Comparison of ENCODE assay signal across 17 cellular contexts in genomic region chr16:27718136-27718766, GRCh38.
A peak's percentile ranks its signal among the peaks of the same experiment; 100 is the strongest.
DNase-seq lines count a peak whose midpoint lies in the region; ATAC-seq and TF ChIP-seq lines count a peak whose summit lies in the region.
"Had no signal": no experiment of that assay in that cellular context is flagged by ENCODE, and none has a peak within 500 bp of the region (broad histone marks: within the 10 kb centered on the region; RNA-seq: fewer than 3 reads in every experiment).

No MANE protein-coding gene starts in this region.

- H3K36me3 ChIP-seq in esophagus muscularis mucosa (peaks cover 0 to 25% (median 8%) of the 10 kb centered on the region in 4 donors), neuronal stem cell (replicated peaks in 1 of 2; ENCODE audit: control insufficient read depth in 2 of 2, insufficient read depth in 2 of 2, low read length in 2 of 2) (peaks cover 4 to 15% of the 10 kb centered on the region in 2 donors), aorta (ENCODE audit: control insufficient read depth in 1 of 2, insufficient read depth in 2 of 2, low read length in 1 of 2) (no peaks in the 10 kb centered on the region), esophagus squamous epithelium (peaks cover 0 to 11% (median 0%) of the 10 kb centered on the region in 3 donors)
- H3K36me3 ChIP-seq: cardiac muscle cell had no signal

- H3K9me3 ChIP-seq in esophagus muscularis mucosa (no peaks in the 10 kb centered on the region), neuronal stem cell (replicated peaks in 1 of 2; ENCODE audit: control insufficient read depth in 2 of 2, insufficient read depth in 1 of 2, low read depth in 1 of 2, low read length in 2 of 2) (no peaks in the 10 kb centered on the region), aorta (ENCODE audit: control insufficient read depth, low read length) (no peaks in the 10 kb centered on the region), esophagus squamous epithelium (no peaks in the 10 kb centered on the region)
- H3K9me3 ChIP-seq: neutrophil had no signal

- H3K27ac ChIP-seq in esophagus muscularis mucosa (replicated peaks in 1 of 4) = peak overlapping the region; percentile 20 to 65 (median 42)
- peak overlapping the region; percentile 9 for H3K27ac ChIP-seq in neuronal stem cell (replicated peaks; ENCODE audit: low read length)
- no peak overlapping the region for H3K27ac ChIP-seq in aorta (ENCODE audit: low read depth in 1 of 2, low read length in 2 of 2)
- H3K27ac ChIP-seq in esophagus squamous epithelium = peak overlapping the region in 1 of 4 donors; percentile 17
- H3K27ac ChIP-seq: cardiac muscle cell, neutrophil had no signal

- TF ChIP-seq CTCF in esophagus muscularis mucosa (IDR thresholded peaks at IDR 0.05) (no peak), esophagus squamous epithelium (IDR thresholded peaks at IDR 0.05) (no peak)

- H3K18ac ChIP-seq in neuronal stem cell (ENCODE audit: low read length) = peak overlapping the region; percentile 27

- DNase-seq in cardiac septum (ENCODE audit: low spot score) (peak; percentile 47), left cardiac atrium (no peak), esophagus muscularis mucosa (ENCODE audit: extremely low spot score) (no peak), neuronal stem cell (ENCODE audit: low spot score) (no peak), aorta (peak; percentile 15 to 45), HUDEP-2 (lab: John Stamatoyannopoulos, UW; ENCODE audit: unreplicated experiment in 76 of 76) (no peak), esophagus squamous epithelium (lab: John Stamatoyannopoulos, UW) (no peak), amniotic stem cell (lab: John Stamatoyannopoulos, UW) (no peak)
- DNase-seq: activated naive CD4-positive, alpha-beta T cell; CD8-positive, alpha-beta T cell; HCEC 1CT; MV-4-11; NCI-H2107; NK-92 treated with Interleukin-12 subunit alpha and Interleukin-12 subunit beta, amount 100 ng/mL, for 24 hours; stimulated activated CD4-positive, alpha-beta T cell treated with anti-CD3 and anti-CD28 coated beads, Interleukin-4, amount 100 ng/mL, for 4 hours had no signal

- peak overlapping the region; percentile 3 for H2AK5ac ChIP-seq in neuronal stem cell (ENCODE audit: low read depth, low read length)

- H3K4me1 ChIP-seq in esophagus muscularis mucosa (peaks cover 0 to 32% (median 20%) of the 10 kb centered on the region in 4 donors), neuronal stem cell (ENCODE audit: control insufficient read depth in 2 of 2, insufficient read depth in 1 of 2, low read depth in 1 of 2, low read length in 2 of 2) (peaks cover 24 to 25% of the 10 kb centered on the region in 2 donors), aorta (ENCODE audit: control insufficient read depth in 1 of 2, insufficient read depth in 2 of 2, low read length in 2 of 2) (no peaks in the 10 kb centered on the region), esophagus squamous epithelium (peaks cover 0 to 35% (median 15%) of the 10 kb centered on the region in 3 donors)

- H2BK120ac ChIP-seq in neuronal stem cell (ENCODE audit: low read depth, low read length) = no peak overlapping the region

- no peaks in the 10 kb centered on the region for H3K27me3 ChIP-seq in esophagus muscularis mucosa
- no peaks in the 10 kb centered on the region for H3K27me3 ChIP-seq in neuronal stem cell (ENCODE audit: control insufficient read depth in 3 of 3, insufficient read depth in 3 of 3, low read depth in 1 of 3, low read length in 3 of 3)
- no peaks in the 10 kb centered on the region for H3K27me3 ChIP-seq in aorta (ENCODE audit: control insufficient read depth in 1 of 2, insufficient read depth in 2 of 2, low read length in 1 of 2)
- no peaks in the 10 kb centered on the region for H3K27me3 ChIP-seq in esophagus squamous epithelium
- H3K27me3 ChIP-seq: cardiac muscle cell, neutrophil had no signal

- WGBS in esophagus muscularis mucosa = 87% methylated on average over 12 of the region's 13 CpGs
- no CpG with 5 or more reads among the region's 13 CpGs for WGBS in neuronal stem cell (ENCODE audit: extremely low coverage in 2 of 2, insufficient read length in 2 of 2, insufficient replicate concordance in 1 of 2), 2 donors
- WGBS in aorta, 2 donors = 91 to 96% methylated on average over 13 of the region's 13 CpGs
- 95 to 96% methylated on average over 4 to 6 of the region's 13 CpGs for WGBS in esophagus squamous epithelium, 2 donors

- H3K4me3 ChIP-seq in esophagus muscularis mucosa (peak overlapping the region in 1 of 4 donors; percentile 8), neuronal stem cell (ENCODE audit: low read length in 2 of 2) (no peak overlapping the region), aorta (ENCODE audit: low read length in 2 of 2) (no peak overlapping the region), esophagus squamous epithelium (no peak overlapping the region)
- H3K4me3 ChIP-seq: cardiac muscle cell had no signal

- intact Hi-C loops in cardiac septum (cut with DNase I) = no loop called here
- intact Hi-C loops in left cardiac atrium (cut with DNase I) = no loop called here
- intact Hi-C loops in esophagus muscularis mucosa (cut with DNase I) = no loop called here
- intact Hi-C loops in aorta (cut with DNase I) = no loop called here
- intact Hi-C loops in esophagus squamous epithelium (cut with DNase I) = no loop called here

- no peak overlapping the region for H3K23ac ChIP-seq in neuronal stem cell (ENCODE audit: low read depth, low read length, poor library complexity)

- no peak overlapping the region for H2BK5ac ChIP-seq in neuronal stem cell (ENCODE audit: low read length)

- no peak for TF ChIP-seq POLR2A in esophagus muscularis mucosa (IDR thresholded peaks at IDR 0.05; ENCODE audit: low read depth)
- TF ChIP-seq POLR2A in esophagus squamous epithelium (IDR thresholded peaks at IDR 0.05) = no peak

- no peak for ATAC-seq in left cardiac atrium
- no peak for ATAC-seq in aorta (ENCODE audit: low FRiP score)
- ATAC-seq: CD8-positive, alpha-beta T cell had no signal

- H3K79me1 ChIP-seq in neuronal stem cell (ENCODE audit: low read depth, low read length) = no peaks in the 10 kb centered on the region

- H3K9ac ChIP-seq in neuronal stem cell (ENCODE audit: low read depth, low read length, poor library complexity) = no peak overlapping the region

- peak overlapping the region; percentile 11 for H2AFZ ChIP-seq in neuronal stem cell (ENCODE audit: low read length)

- H3K14ac ChIP-seq in neuronal stem cell (ENCODE audit: low read length) = no peak overlapping the region

- H4K91ac ChIP-seq in neuronal stem cell (ENCODE audit: low read depth, low read length, poor library complexity) = no peak overlapping the region

- no peak overlapping the region for H3K4ac ChIP-seq in neuronal stem cell (ENCODE audit: low read length)

- TF ChIP-seq EP300 in esophagus muscularis mucosa (IDR thresholded peaks at IDR 0.05) = no peak

- H3K4me2 ChIP-seq in neuronal stem cell (ENCODE audit: insufficient read depth, low read length, poor library complexity, severe bottlenecking) = no peak overlapping the region

- no peak overlapping the region for H2BK15ac ChIP-seq in neuronal stem cell (ENCODE audit: low read length)

- no peak overlapping the region for H4K8ac ChIP-seq in neuronal stem cell (ENCODE audit: low read depth, low read length)

- no peak overlapping the region for H2BK12ac ChIP-seq in neuronal stem cell (ENCODE audit: low read length)

Comparison
In these comparisons a context has a peak if more than half of its experiments do, and no peak if none do; other contexts are left out.
1. DNase-seq: peak in cardiac septum (single experiment) and aorta (2 of 2); none in left cardiac atrium (single experiment), esophagus muscularis mucosa (single experiment), neuronal stem cell (single experiment), HUDEP-2 (0 of 76), esophagus squamous epithelium (single experiment) and amniotic stem cell (single experiment).
2. H3K27ac ChIP-seq: peak in esophagus muscularis mucosa (4 of 4) and neuronal stem cell (single experiment); none in aorta (0 of 2).